20 cellular contexts compared by ENCODE assay signal in genomic region chr18:36409779-36410178, GRCh38.
DNase-seq lines count a peak whose midpoint lies in the region; ATAC-seq and TF ChIP-seq lines count a peak whose summit lies in the region.
"Had no signal": no experiment of that assay in that cellular context is flagged by ENCODE, and none has a peak within 500 bp of the region (broad histone marks: within the 10 kb centered on the region; RNA-seq: fewer than 3 reads in every experiment).

No MANE protein-coding gene starts in this region.

- no peak overlapping the region for H3K4me2 ChIP-seq in trophoblast cell (ENCODE audit: low read length)
- H3K4me2 ChIP-seq: A549; BLaER1 treated with 17β-estradiol and CSF1 and Interleukin-3, amounts not matched to agents 10 nM and 100 nM had no signal

- peak overlapping the region; percentile 66 for H4K91ac ChIP-seq in trophoblast cell (ENCODE audit: low read depth, low read length)

- H3K9me3 Mint-ChIP-seq in activated CD8-positive, alpha-beta T cell treated with anti-CD3 and anti-CD28 coated beads, Interleukin-2, amount 10 ng/mL, durations not matched to agents 7 days and 5 days (ENCODE audit: insufficient read depth) = no peaks in the 10 kb centered on the region
- H3K9me3 Mint-ChIP-seq: CD4-positive, alpha-beta T cell; CD8-positive, alpha-beta T cell had no signal

- WGBS in trophoblast cell (ENCODE audit: extremely low coverage, insufficient coverage, insufficient read length) = no CpG with 5 or more reads among the region's 5 CpGs

- no peak overlapping the region for H2AFZ ChIP-seq in trophoblast cell (ENCODE audit: insufficient read depth, low read length, poor library complexity)

- peaks cover 63% of the 10 kb centered on the region for H3K4me1 ChIP-seq in left ventricle myocardium inferior
- H3K4me1 ChIP-seq in trophoblast cell (ENCODE audit: control insufficient read depth in 1 of 2, insufficient read depth in 2 of 2, low read length in 2 of 2) = peaks cover 12 to 16% of the 10 kb centered on the region in 2 experiments
- H3K4me1 ChIP-seq: A549, Caco-2 had no signal

- peak overlapping the region; percentile 95 for H2AK5ac ChIP-seq in trophoblast cell (ENCODE audit: low read length)

- H3K27ac ChIP-seq in left ventricle myocardium inferior (replicated peaks) (peak overlapping the region; percentile 11), epithelial cell of prostate (peak overlapping the region; percentile 22), trophoblast cell (ENCODE audit: low read depth, low read length) (no peak overlapping the region)
- H3K27ac ChIP-seq: 22Rv1; A549; BLaER1 treated with 17β-estradiol and CSF1 and Interleukin-3, amounts not matched to agents 10 nM and 100 nM; C4-2B had no signal

- H4K12ac ChIP-seq in trophoblast cell (ENCODE audit: low read depth, low read length) = no peak overlapping the region

- no peak overlapping the region for H2BK120ac ChIP-seq in trophoblast cell (ENCODE audit: insufficient read depth, low read length, poor library complexity)

- H3K36me3 ChIP-seq in left ventricle myocardium inferior (no peaks in the 10 kb centered on the region), trophoblast cell (ENCODE audit: control insufficient read depth in 1 of 2, insufficient read depth in 2 of 2, low read length in 2 of 2) (peaks cover 3 to 4% of the 10 kb centered on the region in 2 experiments)
- H3K36me3 ChIP-seq: BLaER1 treated with 17β-estradiol and CSF1 and Interleukin-3, amounts not matched to agents 10 nM and 100 nM had no signal

- intact Hi-C loops in left ventricle myocardium inferior (cut with micrococcal nuclease) = no loop called here
- intact Hi-C loops in cardiac septum (cut with DNase I) = loop anchor here (5.0 kb wide), 1 partner anchor 112 kb away; the partner anchor contains the start of gene FHOD3
- intact Hi-C loops in left colon (cut with DNase I, micrococcal nuclease) = no loop called here

- peaks cover 2% of the 10 kb centered on the region for H3K27me3 Mint-ChIP-seq in activated CD8-positive, alpha-beta T cell treated with anti-CD3 and anti-CD28 coated beads, Interleukin-2, amount 10 ng/mL, durations not matched to agents 7 days and 5 days (ENCODE audit: low read depth)

- H2BK12ac ChIP-seq in trophoblast cell (ENCODE audit: low read length) = peak overlapping the region; percentile 63

- peaks cover 4% of the 10 kb centered on the region for H3K79me1 ChIP-seq in trophoblast cell (ENCODE audit: low read length)

- POLR2A ChIA-PET in activated CD8-positive, alpha-beta T cell treated with anti-CD3 and anti-CD28 coated beads, Interleukin-2, amount 10 ng/mL, durations not matched to agents 7 days and 5 days (lab: Charles Lee) = no interaction called here

- no peaks in the 10 kb centered on the region for H3K9me3 ChIP-seq in left ventricle myocardium inferior (replicated peaks)
- H3K9me3 ChIP-seq in trophoblast cell (ENCODE audit: insufficient read depth, low read depth, low read length) = peaks cover 1% of the 10 kb centered on the region
- H3K9me3 ChIP-seq: A549; BLaER1 treated with 17β-estradiol and CSF1 and Interleukin-3, amounts not matched to agents 10 nM and 100 nM; Caco-2 had no signal

- no peak overlapping the region for H3K9ac ChIP-seq in trophoblast cell (ENCODE audit: low read length)
- H3K9ac ChIP-seq: BLaER1 treated with 17β-estradiol and CSF1 and Interleukin-3, amounts not matched to agents 10 nM and 100 nM had no signal

- no peak overlapping the region for H3K27ac Mint-ChIP-seq in activated CD8-positive, alpha-beta T cell treated with anti-CD3 and anti-CD28 coated beads, Interleukin-2, amount 10 ng/mL, durations not matched to agents 7 days and 5 days
- H3K27ac Mint-ChIP-seq: B cell; CD4-positive, alpha-beta T cell; CD8-positive, alpha-beta T cell had no signal

- no peak overlapping the region for H2BK5ac ChIP-seq in trophoblast cell (ENCODE audit: low read depth, low read length, poor library complexity)

- CTCF ChIA-PET in activated CD8-positive, alpha-beta T cell treated with anti-CD3 and anti-CD28 coated beads, Interleukin-2, amount 10 ng/mL, durations not matched to agents 7 days and 5 days (lab: Charles Lee) = no interaction called here

- no peak overlapping the region for H3K23ac ChIP-seq in trophoblast cell (ENCODE audit: low read length)

- no peak for TF ChIP-seq CTCF in left ventricle myocardium inferior (IDR thresholded peaks at IDR 0.05; ENCODE audit: borderline replicate concordance)

- H3K14ac ChIP-seq in trophoblast cell (ENCODE audit: low read length) = peak overlapping the region; percentile 47

- H3K18ac ChIP-seq in trophoblast cell (ENCODE audit: low read length) = peak overlapping the region; percentile 79

- DNase-seq in left ventricle myocardium inferior = no peak
- no peak for DNase-seq in cardiac septum (ENCODE audit: low spot score)
- DNase-seq in epithelial cell of prostate (ENCODE audit: low read depth, low spot score) = no peak
- no peak for DNase-seq in left colon
- DNase-seq in trophoblast cell = peak in 1 of 2 donors; percentile 43
- no peak for DNase-seq in NCI-H774 (lab: John Stamatoyannopoulos, UW)
- DNase-seq in SIG-M5 (lab: John Stamatoyannopoulos, UW) = no peak
- no peak for DNase-seq in activated CD8-positive, alpha-beta T cell treated with anti-CD3 and anti-CD28 coated beads, Interleukin-2, amount 10 ng/mL, durations not matched to agents 7 days and 5 days
- DNase-seq: AML-193; Caco-2; Calu3; CD4-positive, alpha-beta T cell; CD8-positive, alpha-beta T cell; DMS79 treated with DMSO at 0.1 percent for 48 hours; GF-D8 had no signal

- H4K8ac ChIP-seq in trophoblast cell (ENCODE audit: low read depth, low read length) = no peak overlapping the region

- H3K27me3 ChIP-seq in left ventricle myocardium inferior (ENCODE audit: low read depth) (no peaks in the 10 kb centered on the region), trophoblast cell (ENCODE audit: insufficient read depth, low read length) (no peaks in the 10 kb centered on the region)
- H3K27me3 ChIP-seq: BLaER1 treated with 17β-estradiol and CSF1 and Interleukin-3, amounts not matched to agents 10 nM and 100 nM had no signal

- H3K4me1 Mint-ChIP-seq in activated CD8-positive, alpha-beta T cell treated with anti-CD3 and anti-CD28 coated beads, Interleukin-2, amount 10 ng/mL, durations not matched to agents 7 days and 5 days (ENCODE audit: low read depth) = no peaks in the 10 kb centered on the region
- H3K4me1 Mint-ChIP-seq: B cell had no signal

- H3K4me3 ChIP-seq in left ventricle myocardium inferior (no peak overlapping the region), trophoblast cell (ENCODE audit: low read depth, low read length) (no peak overlapping the region)
- H3K4me3 ChIP-seq: A549; BLaER1 treated with 17β-estradiol and CSF1 and Interleukin-3, amounts not matched to agents 10 nM and 100 nM had no signal

- H3K79me2 ChIP-seq in trophoblast cell (ENCODE audit: control insufficient read depth, insufficient read depth, low read length, poor library complexity) = no peaks in the 10 kb centered on the region

- H3K36me3 Mint-ChIP-seq in activated CD8-positive, alpha-beta T cell treated with anti-CD3 and anti-CD28 coated beads, Interleukin-2, amount 10 ng/mL, durations not matched to agents 7 days and 5 days (ENCODE audit: low read depth) = no peaks in the 10 kb centered on the region
- H3K36me3 Mint-ChIP-seq: CD8-positive, alpha-beta T cell had no signal

- no peak overlapping the region for H3K4me3 Mint-ChIP-seq in activated CD8-positive, alpha-beta T cell treated with anti-CD3 and anti-CD28 coated beads, Interleukin-2, amount 10 ng/mL, durations not matched to agents 7 days and 5 days
- H3K4me3 Mint-ChIP-seq: B cell; CD4-positive, alpha-beta T cell; CD8-positive, alpha-beta T cell had no signal

- peak overlapping the region; percentile 65 for H3K4ac ChIP-seq in trophoblast cell (ENCODE audit: low read depth, low read length)

- ATAC-seq in left colon = peak; percentile 65
- ATAC-seq in activated CD8-positive, alpha-beta T cell treated with anti-CD3 and anti-CD28 coated beads, Interleukin-2, amount 10 ng/mL, durations not matched to agents 7 days and 5 days = no peak
- ATAC-seq: A549; CD8-positive, alpha-beta T cell had no signal
